ENCODE assay signal across 8 cellular contexts in genomic region chr1:160070243-160071163, GRCh38. TPM values are rescaled to one million over a fixed set of nuclear protein-coding genes. Genes with fewer than 3 reads are reported as not detected.
DNase-seq lines count a peak whose midpoint lies in the region; ATAC-seq and TF ChIP-seq lines count a peak whose summit lies in the region.

No MANE protein-coding gene starts in this region.

- H3K36me3 Mint-ChIP-seq in activated naive CD8-positive, alpha-beta T cell: no peaks in the 10 kb centered on the region
- H3K36me3 Mint-ChIP-seq in osteocyte (ENCODE audit: unreplicated experiment): no peaks in the 10 kb centered on the region

- peak overlapping the region; percentile 86 for H2AFZ ChIP-seq in SK-N-SH (ENCODE audit: low read depth)

- CTCF ChIA-PET in SK-N-SH (lab: Yijun Ruan, JAX): interaction anchor here (0.6 to 14.2 kb wide), 8 partner anchors 8 to 182 kb away, joined by 3 to 163 read pairs (median 4); no protein-coding TSS in a partner anchor

- H3F3A ChIP-seq in SK-N-SH (replicated peaks; ENCODE audit: insufficient read depth): no peaks in the 10 kb centered on the region

- TF ChIP-seq CTCF in SK-N-SH (IDR thresholded peaks at IDR 0.05) (no peak), cardiac muscle cell (IDR thresholded peaks at IDR 0.05; ENCODE audit: low read depth, low read length) (no peak), osteocyte (IDR thresholded peaks at IDR 0.05) (no peak)

- peak; percentile 48 for ATAC-seq in HG03432 (IDR thresholded peaks at IDR 0.05; ENCODE audit: unreplicated experiment)

- POLR2A ChIA-PET in SK-N-SH (lab: Yijun Ruan, JAX): interaction anchor here (0.5 to 1.1 kb wide), 3 partner anchors 18 to 138 kb away, joined by 3 read pairs; partner anchors contain the start of gene IGSF8

- no peaks in the 10 kb centered on the region for H4K20me1 ChIP-seq in SK-N-SH (ENCODE audit: insufficient read depth)

- DNase-seq in D341Med (ENCODE audit: low spot score) (peak; percentile 93), SK-N-SH (peak; percentile 97), cardiac muscle cell (ENCODE audit: low read depth in 1 of 2, low spot score in 1 of 2) (peak; percentile 62 to 84), osteocyte (ENCODE audit: extremely low spot score, unreplicated experiment) (no peak), SHP77 (lab: John Stamatoyannopoulos, UW) (no peak)

- H3K79me2 ChIP-seq in SK-N-SH (ENCODE audit: insufficient read depth): no peaks in the 10 kb centered on the region

- TF ChIP-seq EP300 in SK-N-SH (IDR thresholded peaks at IDR 0.05; ENCODE audit: borderline replicate concordance in 1 of 2, low read depth in 1 of 2, low read length in 1 of 2): no peak

- WGBS in SK-N-SH (ENCODE audit: low lambda C conversion rate): 9% methylated on average over 40 of the region's 46 CpGs

- H3K27me3 ChIP-seq in SK-N-SH (ENCODE audit: insufficient read depth) (peaks cover 31% of the 10 kb centered on the region), cardiac muscle cell (peaks cover 18% of the 10 kb centered on the region)

- H3K27ac ChIP-seq in SK-N-SH (ENCODE audit: low read depth in 2 of 2, low read length in 1 of 2) (no peak overlapping the region), cardiac muscle cell (no peak overlapping the region), temporal lobe (ENCODE audit: low read depth, low read length) (peak overlapping the region; percentile 98)

- no peaks in the 10 kb centered on the region for H3K9me2 ChIP-seq in SK-N-SH

- H3K4me1 ChIP-seq in SK-N-SH (ENCODE audit: control insufficient read depth in 1 of 2, insufficient read depth in 2 of 2, low read depth in 1 of 2, low read length in 1 of 2) (peaks cover 0 to 9% of the 10 kb centered on the region in 2 experiments; a peak in 1 of 4 replicates), cardiac muscle cell (ENCODE audit: low read depth) (peaks cover 8% of the 10 kb centered on the region)

- H3K9me3 Mint-ChIP-seq in activated naive CD8-positive, alpha-beta T cell (ENCODE audit: low read depth): no peaks in the 10 kb centered on the region
- H3K9me3 Mint-ChIP-seq in osteocyte (ENCODE audit: unreplicated experiment): no peaks in the 10 kb centered on the region

- peak overlapping the region; percentile 91 for H3K4me2 ChIP-seq in SK-N-SH

- H3K4me1 Mint-ChIP-seq in activated naive CD8-positive, alpha-beta T cell (ENCODE audit: low read depth): peaks cover 7% of the 10 kb centered on the region
- peaks cover 7% of the 10 kb centered on the region for H3K4me1 Mint-ChIP-seq in osteocyte (ENCODE audit: unreplicated experiment)

- H3K27ac Mint-ChIP-seq in activated naive CD8-positive, alpha-beta T cell: no peak overlapping the region
- no peak overlapping the region for H3K27ac Mint-ChIP-seq in osteocyte (ENCODE audit: unreplicated experiment)

- TF ChIP-seq RAD21 in SK-N-SH (IDR thresholded peaks at IDR 0.05; ENCODE audit: low read length): no peak

- H3K4me3 ChIP-seq in SK-N-SH (ENCODE audit: low read depth in 2 of 2, low read length in 1 of 2): peak overlapping the region; percentile 52 to 68
- peak overlapping the region; percentile 54 for H3K4me3 ChIP-seq in cardiac muscle cell

- H3K36me3 ChIP-seq in SK-N-SH (replicated peaks in 1 of 2; ENCODE audit: control insufficient read depth in 1 of 2, insufficient read depth in 2 of 2, low read length in 1 of 2): no peaks in the 10 kb centered on the region
- H3K36me3 ChIP-seq in cardiac muscle cell: no peaks in the 10 kb centered on the region

- no peak overlapping the region for H3K9ac ChIP-seq in SK-N-SH

- H3K9me3 ChIP-seq in SK-N-SH (no peaks in the 10 kb centered on the region), cardiac muscle cell (ENCODE audit: low read depth) (no peaks in the 10 kb centered on the region)

- H3K4me3 Mint-ChIP-seq in activated naive CD8-positive, alpha-beta T cell: peak overlapping the region; percentile 92
- H3K4me3 Mint-ChIP-seq in osteocyte (ENCODE audit: unreplicated experiment): peak overlapping the region; percentile 92

- peaks cover 19% of the 10 kb centered on the region for H3K27me3 Mint-ChIP-seq in activated naive CD8-positive, alpha-beta T cell
- peaks cover 83% of the 10 kb centered on the region for H3K27me3 Mint-ChIP-seq in osteocyte (ENCODE audit: unreplicated experiment)

TF ChIP-seq in SK-N-SH, 30 proteins besides CTCF, POLR2A, EP300 and RAD21:
- peak; percentile 26; the same call in 1 of the 2 replicates for TF ChIP-seq GATA2 (CRISPR knock-in tag; IDR thresholded peaks at IDR 0.05)
- no peak for TF ChIP-seq USF2 (IDR thresholded peaks at IDR 0.05; ENCODE audit: borderline replicate concordance, low read depth, low read length)

RNA-seq across cellular contexts. Expression of gene KCNJ10, which starts 0.5 kb away (rescaled TPM):
- 0.03 TPM in 1 of 2 replicates, not detected in the other for polyA plus RNA-seq in SK-N-SH (2012; rRNA removed)
- polyA plus RNA-seq in SK-N-SH (2012; cell fraction: cytosol; rRNA removed): not detected in 2 replicates
- polyA plus RNA-seq in SK-N-SH (2012; cell fraction: nucleus; rRNA removed): not detected in 2 replicates
- total RNA-seq in cardiac muscle cell: 0.11 and 0.42 TPM in 2 replicates
- 0.35 and 0.54 TPM in 2 replicates for polyA plus RNA-seq in cardiac muscle cell
- total RNA-seq in osteocyte: not detected in 2 replicates
- 5.9 TPM for total RNA-seq in temporal lobe

RNA-seq across cellular contexts. Expression of gene KCNJ9, which starts 10.8 kb away (rescaled TPM):
- polyA plus RNA-seq in SK-N-SH (2012; rRNA removed): 0.02 and 0.05 TPM in 2 replicates
- 0.01 and 0.03 TPM in 2 replicates for polyA plus RNA-seq in SK-N-SH (2012; cell fraction: cytosol; rRNA removed)
- polyA plus RNA-seq in SK-N-SH (2012; cell fraction: nucleus; rRNA removed): 0.01 TPM in 1 of 2 replicates, not detected in the other
- 0.03 and 0.11 TPM in 2 replicates for total RNA-seq in cardiac muscle cell
- 0.09 TPM in 1 of 2 replicates, not detected in the other for polyA plus RNA-seq in cardiac muscle cell
- not detected in 2 replicates for total RNA-seq in osteocyte
- total RNA-seq in temporal lobe: 10.6 TPM

RNA-seq across cellular contexts. Expression of gene IGSF8, which starts 27.9 kb away (rescaled TPM):
- polyA plus RNA-seq in SK-N-SH (2012; rRNA removed) (67.9 and 70.7 TPM in 2 replicates), cardiac muscle cell (21.1 and 32.2 TPM in 2 replicates)
- polyA plus RNA-seq in SK-N-SH (2012; cell fraction: cytosol; rRNA removed): 25.4 and 43.9 TPM in 2 replicates
- polyA plus RNA-seq in SK-N-SH (2012; cell fraction: nucleus; rRNA removed): 92.0 and 109 TPM in 2 replicates
- total RNA-seq in cardiac muscle cell (23.0 and 29.1 TPM in 2 replicates), osteocyte (24.0 and 26.6 TPM in 2 replicates), temporal lobe (43.5 TPM)

RNA-seq across cellular contexts. Expression of gene PIGM, which starts 38.7 kb away (rescaled TPM):
- polyA plus RNA-seq in SK-N-SH (2012; rRNA removed) (4.0 and 5.1 TPM in 2 replicates), cardiac muscle cell (4.9 and 5.9 TPM in 2 replicates)
- polyA plus RNA-seq in SK-N-SH (2012; cell fraction: cytosol; rRNA removed): 5.5 and 6.0 TPM in 2 replicates
- polyA plus RNA-seq in SK-N-SH (2012; cell fraction: nucleus; rRNA removed): 2.9 and 4.1 TPM in 2 replicates
- total RNA-seq in cardiac muscle cell (3.7 and 4.7 TPM in 2 replicates), osteocyte (7.6 and 7.7 TPM in 2 replicates), temporal lobe (5.9 TPM)

RNA-seq across cellular contexts. Expression of gene ATP1A2, which starts 45.1 kb away (rescaled TPM):
- polyA plus RNA-seq in SK-N-SH (2012; rRNA removed): 0.07 and 0.10 TPM in 2 replicates
- polyA plus RNA-seq in SK-N-SH (2012; cell fraction: cytosol; rRNA removed): 0.01 TPM in 1 of 2 replicates, not detected in the other
- polyA plus RNA-seq in SK-N-SH (2012; cell fraction: nucleus; rRNA removed): 0.06 and 0.07 TPM in 2 replicates
- 19.3 and 40.9 TPM in 2 replicates for total RNA-seq in cardiac muscle cell
- 11.3 and 14.2 TPM in 2 replicates for polyA plus RNA-seq in cardiac muscle cell
- 8.2 and 8.5 TPM in 2 replicates for total RNA-seq in osteocyte
- 93.2 TPM for total RNA-seq in temporal lobe

Comparison
In these comparisons a context has a peak if more than half of its experiments do, and no peak if none do; other contexts are left out.
1. DNase-seq: peak in D341Med (single experiment), SK-N-SH (single experiment) and cardiac muscle cell (2 of 2); none in osteocyte (single experiment) and SHP77 (0 of 2).
2. RNA of gene KCNJ9, which starts 10.8 kb away (total RNA-seq): 10.6 TPM in temporal lobe (single experiment); 0.03 to 0.11 TPM in cardiac muscle cell and not detected in osteocyte; every median in the first group is over 10 times any median in the second.